In genomic region chr22:40426671-40427070, GRCh38 we compare ENCODE assay signal across 2 cellular contexts.
TF ChIP-seq lines count a peak whose summit lies in the region.

No MANE protein-coding gene starts in this region.

TF ChIP-seq in GM12878, 131 proteins besides CTCF, POLR2A, EP300 and RAD21:
- TF ChIP-seq ZZZ3 (IDR thresholded peaks at IDR 0.05; ENCODE audit: control insufficient read depth, insufficient read length, low read depth), result no peak
- no peak for TF ChIP-seq TCF7 (IDR thresholded peaks at IDR 0.05; ENCODE audit: borderline replicate concordance)
- TF ChIP-seq ZNF274 (IDR thresholded peaks at IDR 0.05; ENCODE audit: insufficient read depth, insufficient read length), result no peak
- TF ChIP-seq RELB (IDR thresholded peaks at IDR 0.05; ENCODE audit: low read depth), result no peak
- TF ChIP-seq ZNF384 (IDR thresholded peaks at IDR 0.05; ENCODE audit: borderline replicate concordance, low read depth, low read length), result no peak
- TF ChIP-seq SP1 (IDR thresholded peaks at IDR 0.05; ENCODE audit: low read depth, low read length), result no peak
- TF ChIP-seq ZBTB33 (IDR thresholded peaks at IDR 0.05), result no peak
- TF ChIP-seq SRF (IDR thresholded peaks at IDR 0.05; ENCODE audit: low read depth in 2 of 2, low read length in 2 of 2), result no peak
- TF ChIP-seq SIN3A (IDR thresholded peaks at IDR 0.05; ENCODE audit: low read depth, low read length), result no peak
- no peak for TF ChIP-seq NR2F1 (conservative IDR thresholded peaks at IDR 0.05)
- no peak for TF ChIP-seq IRF3 (IDR thresholded peaks at IDR 0.05)
- no peak for TF ChIP-seq RCOR1 (conservative IDR thresholded peaks at IDR 0.05; ENCODE audit: low read depth, low read length)

TF ChIP-seq in HEK293T, 16 proteins besides CTCF, POLR2A, EP300 and RAD21:
- TF ChIP-seq FOXA1 (IDR thresholded peaks at IDR 0.05), result no peak
- no peak for TF ChIP-seq ELF4 (IDR thresholded peaks at IDR 0.05)
